ENCODE assay signal across 19 cellular contexts in the genomic region with DNA sequence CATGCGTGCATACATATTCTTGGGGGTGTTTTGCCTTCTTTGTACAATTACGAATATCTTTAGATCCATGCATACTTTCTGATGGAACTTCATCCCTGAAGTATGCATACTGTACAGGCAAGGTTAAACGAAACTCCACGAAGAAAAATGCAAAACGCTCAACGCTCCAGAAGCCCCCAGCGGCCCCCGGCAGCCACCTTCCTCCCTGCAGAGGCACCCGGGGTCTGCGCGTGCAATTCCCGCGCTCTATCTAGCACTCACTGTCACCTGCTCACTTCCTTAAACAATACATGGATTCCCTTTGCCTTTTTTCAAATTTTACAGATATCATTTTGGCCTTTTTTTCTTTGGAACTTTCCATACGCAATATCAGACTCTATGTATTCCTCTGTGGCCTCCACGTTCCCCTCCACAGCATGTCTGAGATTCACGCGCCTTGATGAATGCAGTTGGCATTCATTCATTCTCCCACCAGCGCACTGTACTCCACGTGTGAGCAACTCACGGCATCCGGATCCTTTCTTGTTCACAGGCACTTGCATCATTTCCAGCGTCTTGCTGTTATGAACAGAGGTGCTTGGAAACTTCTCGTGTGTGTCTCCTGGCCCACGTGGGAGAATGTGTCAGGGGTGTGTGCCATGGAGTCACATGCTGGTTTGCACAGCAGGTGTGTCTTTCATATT.
A peak's percentile ranks its signal among the peaks of the same experiment; 100 is the strongest.
DNase-seq lines count a peak whose midpoint lies in the region; ATAC-seq, FAIRE-seq and TF ChIP-seq lines count a peak whose summit lies in the region.
"Had no signal": no experiment of that assay in that cellular context is flagged by ENCODE, and none has a peak within 500 bp of the region (broad histone marks: within the 10 kb centered on the region; RNA-seq: fewer than 3 reads in every experiment).

No MANE protein-coding gene starts in this region.

- no peak for TF ChIP-seq CTCF in brain (conservative IDR thresholded peaks at IDR 0.05)
- TF ChIP-seq CTCF in kidney (IDR thresholded peaks at IDR 0.05; ENCODE audit: borderline replicate concordance, extremely low read depth, insufficient read depth): no peak
- TF ChIP-seq CTCF in osteoblast (IDR thresholded peaks at IDR 0.05; ENCODE audit: extremely low read depth, low read depth, low read length): no peak
- TF ChIP-seq CTCF in breast epithelium (IDR thresholded peaks at IDR 0.05): no peak
- TF ChIP-seq CTCF in gastrocnemius medialis (IDR thresholded peaks at IDR 0.05 in 4 of 5, conservative IDR thresholded peaks at IDR 0.05 in 1 of 5): no peak

- in situ Hi-C loops in GM23248 (cut with MboI) (no loop called here), gastrocnemius medialis (cut with MboI; ENCODE audit: low sequenced_read_pairs in 4 of 4) (no loop called here)

- H3K27me3 Mint-ChIP-seq in brain: no peaks in the 10 kb centered on the region
- H3K27me3 Mint-ChIP-seq: CD4-positive, CD25-positive, alpha-beta regulatory T cell had no signal

- no peaks in the 10 kb centered on the region for H3K9me2 ChIP-seq in GM23248 (ENCODE audit: insufficient read depth)

- no peaks in the 10 kb centered on the region for H3K4me1 ChIP-seq in GM23248 (ENCODE audit: insufficient read depth)
- peaks cover 0 to 5% of the 10 kb centered on the region in 2 donors for H3K4me1 ChIP-seq in kidney (ENCODE audit: control insufficient read depth in 1 of 2, insufficient read depth in 1 of 2, low read depth in 1 of 2, low read length in 2 of 2)
- H3K4me1 ChIP-seq in osteoblast (ENCODE audit: insufficient read depth, low read length): peaks cover 8% of the 10 kb centered on the region
- H3K4me1 ChIP-seq in breast epithelium: peaks cover 0 to 10% of the 10 kb centered on the region in 2 donors
- peaks cover 17 to 19% of the 10 kb centered on the region in 2 donors for H3K4me1 ChIP-seq in gastrocnemius medialis
- H3K4me1 ChIP-seq: HAP-1 had no signal

- H3K9me3 ChIP-seq in GM23248 (ENCODE audit: low read depth) (no peaks in the 10 kb centered on the region), kidney (ENCODE audit: control insufficient read depth in 1 of 2, low read length in 2 of 2) (no peaks in the 10 kb centered on the region), osteoblast (ENCODE audit: low read depth, low read length) (no peaks in the 10 kb centered on the region), breast epithelium (peaks cover 0 to 15% of the 10 kb centered on the region in 2 donors), gastrocnemius medialis (peaks cover 0 to 8% (median 0%) of the 10 kb centered on the region in 3 donors)
- H3K9me3 ChIP-seq: HAP-1 had no signal

- H4K20me1 ChIP-seq in GM23248 (ENCODE audit: insufficient read depth): no peaks in the 10 kb centered on the region
- H4K20me1 ChIP-seq in osteoblast (ENCODE audit: insufficient read depth, low read length): peaks cover 4% of the 10 kb centered on the region

- H3K36me3 ChIP-seq in GM23248 (ENCODE audit: low read depth) (no peaks in the 10 kb centered on the region), kidney (ENCODE audit: control insufficient read depth in 1 of 2, insufficient read depth in 2 of 2, low read length in 2 of 2) (no peaks in the 10 kb centered on the region), osteoblast (ENCODE audit: insufficient read depth, low read length) (no peaks in the 10 kb centered on the region), breast epithelium (no peaks in the 10 kb centered on the region), gastrocnemius medialis (no peaks in the 10 kb centered on the region)
- H3K36me3 ChIP-seq: BLaER1 treated with 17β-estradiol and CSF1 and Interleukin-3, amounts not matched to agents 10 nM and 100 nM; HAP-1 had no signal

- peak overlapping the region; percentile 40 to 100 (median 86) for H3K27ac Mint-ChIP-seq in brain
- H3K27ac Mint-ChIP-seq: CD4-positive, CD25-positive, alpha-beta regulatory T cell; HFFc6 had no signal

- H3K9me3 Mint-ChIP-seq in brain: peaks cover 0 to 5% (median 2%) of the 10 kb centered on the region in 5 experiments
- H3K9me3 Mint-ChIP-seq: GM23338 had no signal

- no peaks in the 10 kb centered on the region for H3F3A ChIP-seq in GM23248 (ENCODE audit: insufficient read depth)

- H3K36me3 Mint-ChIP-seq in brain: peaks cover 4% of the 10 kb centered on the region
- H3K36me3 Mint-ChIP-seq: CD4-positive, CD25-positive, alpha-beta regulatory T cell had no signal

- H3K4me3 ChIP-seq in GM23248 (no peak overlapping the region), kidney (ENCODE audit: low read length in 2 of 2) (no peak overlapping the region), osteoblast (ENCODE audit: insufficient read depth, low read length) (no peak overlapping the region), breast epithelium (no peak overlapping the region), gastrocnemius medialis (no peak overlapping the region)
- H3K4me3 ChIP-seq: BLaER1 treated with 17β-estradiol and CSF1 and Interleukin-3, amounts not matched to agents 10 nM and 100 nM; GM12878; GM23338; HAP-1 had no signal

- intact Hi-C loops in kidney (cut with DNase I) (no loop called here), breast epithelium (cut with DNase I; ENCODE audit: low total_unique reads) (loop anchor here (5.0 kb wide), 1 partner anchor 855 kb away; no protein-coding TSS in a partner anchor), gastrocnemius medialis (cut with DNase I; ENCODE audit: low total_unique reads) (no loop called here)

- H3K27ac ChIP-seq in GM23248: no peak overlapping the region
- H3K27ac ChIP-seq in kidney (ENCODE audit: low read depth in 2 of 2, low read length in 2 of 2): no peak overlapping the region
- no peak overlapping the region for H3K27ac ChIP-seq in osteoblast (ENCODE audit: low read depth, low read length)
- no peak overlapping the region for H3K27ac ChIP-seq in breast epithelium
- no peak overlapping the region for H3K27ac ChIP-seq in gastrocnemius medialis
- H3K27ac ChIP-seq: BLaER1 treated with 17β-estradiol and CSF1 and Interleukin-3, amounts not matched to agents 10 nM and 100 nM had no signal

- peak overlapping the region in 3 of 5 experiments; percentile 25 to 32 (median 31) for H3K4me3 Mint-ChIP-seq in brain
- H3K4me3 Mint-ChIP-seq: CD4-positive, CD25-positive, alpha-beta regulatory T cell; GM23338; HFFc6 had no signal

- no peak overlapping the region for H2AFZ ChIP-seq in GM23248
- H2AFZ ChIP-seq in osteoblast (ENCODE audit: low read length): no peak overlapping the region
- H2AFZ ChIP-seq: GM23338 had no signal

- H3K79me2 ChIP-seq in GM23248 (ENCODE audit: insufficient read depth) (no peaks in the 10 kb centered on the region), osteoblast (ENCODE audit: insufficient read depth, low read length) (no peaks in the 10 kb centered on the region)

- H3K27me3 ChIP-seq in GM23248 (replicated peaks; ENCODE audit: insufficient read depth): no peaks in the 10 kb centered on the region; the same call in 1 of the 2 replicates
- H3K27me3 ChIP-seq in osteoblast (ENCODE audit: insufficient read depth, low read length): peaks cover 45% of the 10 kb centered on the region
- no peaks in the 10 kb centered on the region for H3K27me3 ChIP-seq in breast epithelium
- no peaks in the 10 kb centered on the region for H3K27me3 ChIP-seq in gastrocnemius medialis

- WGBS in GM23248 (ENCODE audit: low coverage in 1 of 2, low lambda C conversion rate in 2 of 2, missing lambda C conversion rate in 2 of 2), 2 experiments: 56 to 58% methylated on average over 24 of the region's 24 CpGs

- FAIRE-seq in kidney (lab: Jason Lieb, UNC): no peak
- no peak for FAIRE-seq in urothelium cell line (lab: Jason Lieb, UNC)
- FAIRE-seq: GM12878, GM18507, HepG2, HTR-8/SVneo had no signal

- H3K9ac ChIP-seq in GM23248 (no peak overlapping the region), kidney (ENCODE audit: low read length in 2 of 2) (no peak overlapping the region)
- H3K9ac ChIP-seq: BLaER1 treated with 17β-estradiol and CSF1 and Interleukin-3, amounts not matched to agents 10 nM and 100 nM had no signal

- H3K4me1 Mint-ChIP-seq in brain: peaks cover 70% of the 10 kb centered on the region
- H3K4me1 Mint-ChIP-seq: CD4-positive, CD25-positive, alpha-beta regulatory T cell had no signal

- H3K4me2 ChIP-seq in GM23248 (ENCODE audit: unreplicated experiment) (no peak overlapping the region), osteoblast (ENCODE audit: insufficient read depth, low read length) (no peak overlapping the region)
- H3K4me2 ChIP-seq: BLaER1 treated with 17β-estradiol and CSF1 and Interleukin-3, amounts not matched to agents 10 nM and 100 nM; GM23338 had no signal

- no peak for ATAC-seq in gastrocnemius medialis
- ATAC-seq: GM12878, HepG2 had no signal

- DNase-seq in GM23248 (peak; percentile 6), kidney (peak; percentile 18), osteoblast (ENCODE audit: insufficient read length, low spot score, missing footprints) (peak; percentile 63), urothelium cell line (ENCODE audit: low spot score) (no peak), NCI-H1105 (lab: John Stamatoyannopoulos, UW) (no peak), breast epithelium (ENCODE audit: low spot score in 2 of 2) (no peak), gastrocnemius medialis (no peak)
- DNase-seq: ACHN; CD4-positive, CD25-positive, alpha-beta regulatory T cell; DMS53; HFFc6 had no signal

- TF ChIP-seq POLR2A in breast epithelium (IDR thresholded peaks at IDR 0.05) (no peak), gastrocnemius medialis (IDR thresholded peaks at IDR 0.05) (no peak)

Comparison
In these comparisons a context has a peak if more than half of its experiments do, and no peak if none do; other contexts are left out.
1. DNase-seq: peak in GM23248 (single experiment), kidney (single experiment) and osteoblast (single experiment); none in urothelium cell line (single experiment), NCI-H1105 (single experiment), breast epithelium (0 of 2) and gastrocnemius medialis (0 of 2).